ENCODE assay signal across 1 cellular context in genomic region chr2:1742300-1742679, GRCh38.
TF ChIP-seq lines count a peak whose summit lies in the region.

No MANE protein-coding gene starts in this region.

TF ChIP-seq in HepG2, 621 proteins besides CTCF, POLR2A, EP300 and RAD21 (continued from another document):
- TF ChIP-seq, protein P1, sequence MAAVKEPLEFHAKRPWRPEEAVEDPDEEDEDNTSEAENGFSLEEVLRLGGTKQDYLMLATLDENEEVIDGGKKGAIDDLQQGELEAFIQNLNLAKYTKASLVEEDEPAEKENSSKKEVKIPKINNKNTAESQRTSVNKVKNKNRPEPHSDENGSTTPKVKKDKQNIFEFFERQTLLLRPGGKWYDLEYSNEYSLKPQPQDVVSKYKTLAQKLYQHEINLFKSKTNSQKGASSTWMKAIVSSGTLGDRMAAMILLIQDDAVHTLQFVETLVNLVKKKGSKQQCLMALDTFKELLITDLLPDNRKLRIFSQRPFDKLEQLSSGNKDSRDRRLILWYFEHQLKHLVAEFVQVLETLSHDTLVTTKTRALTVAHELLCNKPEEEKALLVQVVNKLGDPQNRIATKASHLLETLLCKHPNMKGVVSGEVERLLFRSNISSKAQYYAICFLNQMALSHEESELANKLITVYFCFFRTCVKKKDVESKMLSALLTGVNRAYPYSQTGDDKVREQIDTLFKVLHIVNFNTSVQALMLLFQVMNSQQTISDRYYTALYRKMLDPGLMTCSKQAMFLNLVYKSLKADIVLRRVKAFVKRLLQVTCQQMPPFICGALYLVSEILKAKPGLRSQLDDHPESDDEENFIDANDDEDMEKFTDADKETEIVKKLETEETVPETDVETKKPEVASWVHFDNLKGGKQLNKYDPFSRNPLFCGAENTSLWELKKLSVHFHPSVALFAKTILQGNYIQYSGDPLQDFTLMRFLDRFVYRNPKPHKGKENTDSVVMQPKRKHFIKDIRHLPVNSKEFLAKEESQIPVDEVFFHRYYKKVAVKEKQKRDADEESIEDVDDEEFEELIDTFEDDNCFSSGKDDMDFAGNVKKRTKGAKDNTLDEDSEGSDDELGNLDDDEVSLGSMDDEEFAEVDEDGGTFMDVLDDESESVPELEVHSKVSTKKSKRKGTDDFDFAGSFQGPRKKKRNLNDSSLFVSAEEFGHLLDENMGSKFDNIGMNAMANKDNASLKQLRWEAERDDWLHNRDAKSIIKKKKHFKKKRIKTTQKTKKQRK (IDR thresholded peaks at IDR 0.05; ENCODE audit: low read length): no peak
- TF ChIP-seq SIX4 (CRISPR knock-in tag; IDR thresholded peaks at IDR 0.05): no peak
- no peak for TF ChIP-seq MEF2D (CRISPR knock-in tag; IDR thresholded peaks at IDR 0.05)
- no peak for TF ChIP-seq ZSCAN20 (CRISPR knock-in tag; IDR thresholded peaks at IDR 0.05; ENCODE audit: borderline replicate concordance)
